In the genomic region with DNA sequence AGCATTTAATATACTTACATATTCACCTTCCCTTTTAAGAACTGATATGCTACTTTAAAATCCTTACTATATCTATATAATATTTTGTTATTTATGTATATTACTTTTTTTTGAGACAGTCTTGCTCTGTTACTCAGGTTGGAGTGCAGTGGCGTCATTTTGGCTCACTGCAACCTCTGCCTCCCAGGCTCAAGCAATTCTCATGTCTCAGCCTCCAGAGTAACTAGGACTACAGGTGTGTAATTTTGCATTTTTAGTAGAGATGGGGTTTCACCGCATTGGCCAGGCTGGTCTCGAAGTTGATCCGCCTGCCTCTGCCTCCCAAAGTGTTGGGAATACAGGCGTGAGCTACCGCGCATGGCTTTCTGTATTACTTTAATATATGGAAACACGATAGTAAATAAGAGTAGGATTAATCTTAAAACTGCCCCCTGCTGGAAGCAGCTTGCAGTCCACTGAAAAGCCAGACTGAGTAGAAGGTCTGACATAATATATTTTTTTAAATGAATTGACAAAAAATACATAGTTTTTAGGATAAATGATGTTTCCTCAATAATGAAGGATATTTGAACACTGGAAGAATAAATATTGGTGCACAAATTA, we compare ENCODE assay signal across 8 cellular contexts. TPM values are rescaled to one million over a fixed set of nuclear protein-coding genes. Genes with fewer than 3 reads are reported as not detected.
DNase-seq lines count a peak whose midpoint lies in the region; ATAC-seq and TF ChIP-seq lines count a peak whose summit lies in the region.

No MANE protein-coding gene starts in this region.

- no peaks in the 10 kb centered on the region for H3K9me3 Mint-ChIP-seq in osteocyte (ENCODE audit: unreplicated experiment)

- TF ChIP-seq CTCF in GM10248 (IDR thresholded peaks at IDR 0.05; ENCODE audit: control extremely low read depth, extremely low read depth, low read depth, missing control alignments) (peak; percentile 49), osteocyte (IDR thresholded peaks at IDR 0.05) (peak; percentile 50)

- H3K36me3 Mint-ChIP-seq in osteocyte (ENCODE audit: unreplicated experiment) = peaks cover 6% of the 10 kb centered on the region

- H3K4me3 Mint-ChIP-seq in osteocyte (ENCODE audit: unreplicated experiment) = no peak overlapping the region

- CTCF ChIA-PET in GM10248 (lab: Yijun Ruan, JAX) = interaction anchor here (0.8 to 4.4 kb wide), 17 partner anchors 8 to 328 kb away, joined by 3 to 22 read pairs (median 4); partner anchors contain the start of genes NIPAL3, RCAN3 and STPG1

- POLR2A ChIA-PET in GM10248 (lab: Yijun Ruan, JAX) = no interaction called here

- in situ Hi-C loops in ACHN (cut with HindIII; ENCODE audit: low pct_ligation_motif_present, low pct_unique_long_range_greater_than_20kb, low sequenced_read_pairs) = no loop called here

- H3K4me1 Mint-ChIP-seq in osteocyte (ENCODE audit: unreplicated experiment) = no peaks in the 10 kb centered on the region

- ATAC-seq in GM18517 (IDR thresholded peaks at IDR 0.05; ENCODE audit: unreplicated experiment) = no peak
- no peak for ATAC-seq in GM19455 (IDR thresholded peaks at IDR 0.05; ENCODE audit: unreplicated experiment)

- DNase-seq in ACHN = peak; percentile 31
- DNase-seq in GM10248 (ENCODE audit: extremely low spot score) = peak; percentile 26
- peak; percentile 36 for DNase-seq in T follicular helper cell (ENCODE audit: low read depth)
- peak; percentile 23 for DNase-seq in cerebellar cortex (ENCODE audit: low spot score)
- no peak for DNase-seq in osteocyte (ENCODE audit: extremely low spot score, unreplicated experiment)
- no peak for DNase-seq in dedifferentiated amniotic fluid mesenchymal stem cell (ENCODE audit: extremely low spot score)

- H3K27ac Mint-ChIP-seq in osteocyte (ENCODE audit: unreplicated experiment) = no peak overlapping the region

- no peaks in the 10 kb centered on the region for H3K27me3 Mint-ChIP-seq in osteocyte (ENCODE audit: unreplicated experiment)

RNA-seq across cellular contexts. Expression of gene RCAN3, which starts 24.4 kb away (rescaled TPM):
- 9.8 and 10.3 TPM in 2 replicates for total RNA-seq in osteocyte

RNA-seq across cellular contexts. Expression of gene NCMAP, which starts 28.8 kb away (rescaled TPM):
- not detected in 2 replicates for total RNA-seq in osteocyte

Comparison
In these comparisons a context has a peak if more than half of its experiments do, and no peak if none do; other contexts are left out.
1. DNase-seq: peak in ACHN (single experiment), GM10248 (single experiment), T follicular helper cell (single experiment) and cerebellar cortex (single experiment); none in osteocyte (single experiment) and dedifferentiated amniotic fluid mesenchymal stem cell (single experiment).